Comparison of ENCODE assay signal across 12 cellular contexts in the genomic region with DNA sequence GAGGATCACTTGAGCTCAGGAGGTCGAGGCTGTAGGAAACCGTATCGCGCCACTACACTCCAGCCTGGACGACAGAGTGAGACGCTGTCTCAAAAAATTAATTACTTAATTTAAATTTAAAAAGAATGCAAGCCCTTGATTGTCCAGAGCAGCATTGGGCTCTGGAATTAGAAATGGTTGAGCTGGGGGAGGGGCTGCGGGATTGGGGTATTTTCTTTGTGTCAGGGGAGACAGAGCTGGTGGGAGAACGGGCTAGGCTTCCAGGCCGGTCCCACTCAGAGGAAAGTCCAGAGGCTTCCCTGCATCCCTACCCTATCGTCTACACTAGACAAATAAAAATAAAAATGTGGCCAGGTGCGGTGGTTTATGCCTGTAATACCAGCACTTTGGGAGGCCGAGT. TPM values are rescaled to one million over a fixed set of nuclear protein-coding genes. Genes with fewer than 3 reads are reported as not detected.
A peak's percentile ranks its signal among the peaks of the same experiment; 100 is the strongest.
DNase-seq lines count a peak whose midpoint lies in the region; ATAC-seq and TF ChIP-seq lines count a peak whose summit lies in the region.
"Had no signal": no experiment of that assay in that cellular context is flagged by ENCODE, and none has a peak within 500 bp of the region (broad histone marks: within the 10 kb centered on the region; RNA-seq: fewer than 3 reads in every experiment).

No MANE protein-coding gene starts in this region.

- no peaks in the 10 kb centered on the region for H3K9me3 ChIP-seq in CD8-positive, alpha-beta memory T cell (ENCODE audit: low read length)
- no peaks in the 10 kb centered on the region for H3K9me3 ChIP-seq in SK-N-MC (ENCODE audit: low read depth, low read length)

- peaks cover 17% of the 10 kb centered on the region for H3K4me1 ChIP-seq in CD8-positive, alpha-beta memory T cell (ENCODE audit: insufficient read depth, low read length)

- peaks cover 0 to 10% (median 2%) of the 10 kb centered on the region in 3 donors for H3K36me3 Mint-ChIP-seq in CD8-positive, alpha-beta memory T cell
- H3K36me3 Mint-ChIP-seq in glutamatergic neuron (ENCODE audit: unreplicated experiment) (no peaks in the 10 kb centered on the region), osteocyte (ENCODE audit: unreplicated experiment) (no peaks in the 10 kb centered on the region)
- H3K36me3 Mint-ChIP-seq in activated naive CD8-positive, alpha-beta T cell treated with anti-CD3 and anti-CD28 coated beads for 36 hours = peaks cover 10% of the 10 kb centered on the region
- H3K36me3 Mint-ChIP-seq: activated CD8-positive, alpha-beta memory T cell treated with anti-CD3 and anti-CD28 coated beads, Interleukin-2, amount 10 ng/mL, durations not matched to agents 7 days and 5 days had no signal

- POLR2A ChIA-PET in CD8-positive, alpha-beta memory T cell (lab: Charles Lee) = interaction anchor here (1.4 to 3.4 kb wide), 2 partner anchors 74 to 213 kb away, joined by 4 to 41 read pairs; a partner anchor contains a TSS

- CTCF ChIA-PET in CD8-positive, alpha-beta memory T cell (lab: Charles Lee) = interaction anchor here (0.8 to 10.9 kb wide), 7 partner anchors 13 to 205 kb away, joined by 3 to 116 read pairs (median 10); a partner anchor contains a TSS

- ATAC-seq in HG02588 (IDR thresholded peaks at IDR 0.05; ENCODE audit: unreplicated experiment) = no peak
- ATAC-seq: activated CD8-positive, alpha-beta memory T cell treated with anti-CD3 and anti-CD28 coated beads, Interleukin-2, amount 10 ng/mL, durations not matched to agents 7 days and 5 days had no signal

- TF ChIP-seq CTCF in glutamatergic neuron (IDR thresholded peaks at IDR 0.05; ENCODE audit: partially characterized antibody, unreplicated experiment) (no peak), osteocyte (IDR thresholded peaks at IDR 0.05) (no peak)

- no peak overlapping the region for H3K9ac ChIP-seq in SK-N-MC (ENCODE audit: insufficient read length)

- H3K27me3 ChIP-seq in CD8-positive, alpha-beta memory T cell (ENCODE audit: insufficient read depth, low read length, poor library complexity, severe bottlenecking) = peaks cover 5% of the 10 kb centered on the region

- peaks cover 16 to 36% (median 22%) of the 10 kb centered on the region in 3 donors for H3K4me1 Mint-ChIP-seq in CD8-positive, alpha-beta memory T cell
- peaks cover 3% of the 10 kb centered on the region for H3K4me1 Mint-ChIP-seq in glutamatergic neuron (ENCODE audit: low read depth, unreplicated experiment)
- peaks cover 27% of the 10 kb centered on the region for H3K4me1 Mint-ChIP-seq in osteocyte (ENCODE audit: unreplicated experiment)
- peaks cover 16% of the 10 kb centered on the region for H3K4me1 Mint-ChIP-seq in activated naive CD8-positive, alpha-beta T cell treated with anti-CD3 and anti-CD28 coated beads for 36 hours

- no peaks in the 10 kb centered on the region for H3K9me3 Mint-ChIP-seq in CD8-positive, alpha-beta memory T cell
- peaks cover 2% of the 10 kb centered on the region for H3K9me3 Mint-ChIP-seq in glutamatergic neuron (ENCODE audit: unreplicated experiment)
- no peaks in the 10 kb centered on the region for H3K9me3 Mint-ChIP-seq in osteocyte (ENCODE audit: unreplicated experiment)
- H3K9me3 Mint-ChIP-seq in activated naive CD8-positive, alpha-beta T cell treated with anti-CD3 and anti-CD28 coated beads for 36 hours = no peaks in the 10 kb centered on the region
- H3K9me3 Mint-ChIP-seq: activated naive CD8-positive, alpha-beta T cell treated with anti-CD3 and anti-CD28 coated beads, Interleukin-2, amount 10 ng/mL, durations not matched to agents 7 days and 5 days had no signal

- no peak overlapping the region for H3K4me3 ChIP-seq in CD8-positive, alpha-beta memory T cell (ENCODE audit: low read length)
- peak overlapping the region; percentile 88 for H3K4me3 ChIP-seq in SK-N-MC

- DNase-seq in CD8-positive, alpha-beta memory T cell = no peak
- DNase-seq in SK-N-MC (ENCODE audit: low read depth, low spot score) (no peak), glutamatergic neuron (no peak), osteocyte (ENCODE audit: extremely low spot score, unreplicated experiment) (no peak), retina (no peak), NCI-H1930 (lab: John Stamatoyannopoulos, UW) (no peak)
- DNase-seq in activated naive CD8-positive, alpha-beta T cell treated with anti-CD3 and anti-CD28 coated beads for 36 hours = no peak
- DNase-seq: activated CD8-positive, alpha-beta memory T cell treated with anti-CD3 and anti-CD28 coated beads, Interleukin-2, amount 10 ng/mL, durations not matched to agents 7 days and 5 days; activated naive CD8-positive, alpha-beta T cell treated with anti-CD3 and anti-CD28 coated beads, Interleukin-2, amount 10 ng/mL, durations not matched to agents 7 days and 5 days; cortex of kidney; NCI-H226 had no signal

- H3K27me3 Mint-ChIP-seq in CD8-positive, alpha-beta memory T cell = peaks cover 8% of the 10 kb centered on the region in 2 donors
- H3K27me3 Mint-ChIP-seq in glutamatergic neuron (ENCODE audit: unreplicated experiment) (peaks cover 3% of the 10 kb centered on the region), osteocyte (ENCODE audit: unreplicated experiment) (peaks cover 2% of the 10 kb centered on the region)
- peaks cover 16% of the 10 kb centered on the region for H3K27me3 Mint-ChIP-seq in activated naive CD8-positive, alpha-beta T cell treated with anti-CD3 and anti-CD28 coated beads for 36 hours

- H3K27ac ChIP-seq in CD8-positive, alpha-beta memory T cell (ENCODE audit: low read depth, low read length) = peak overlapping the region; percentile 78
- H3K27ac ChIP-seq in SK-N-MC = peak overlapping the region; percentile 94

- H3K27ac Mint-ChIP-seq in CD8-positive, alpha-beta memory T cell = no peak overlapping the region
- H3K27ac Mint-ChIP-seq in glutamatergic neuron (ENCODE audit: unreplicated experiment) (no peak overlapping the region), osteocyte (ENCODE audit: unreplicated experiment) (peak overlapping the region; percentile 97)
- H3K27ac Mint-ChIP-seq in activated naive CD8-positive, alpha-beta T cell treated with anti-CD3 and anti-CD28 coated beads for 36 hours = no peak overlapping the region
- H3K27ac Mint-ChIP-seq: activated CD8-positive, alpha-beta memory T cell treated with anti-CD3 and anti-CD28 coated beads, Interleukin-2, amount 10 ng/mL, durations not matched to agents 7 days and 5 days; activated naive CD8-positive, alpha-beta T cell treated with anti-CD3 and anti-CD28 coated beads, Interleukin-2, amount 10 ng/mL, durations not matched to agents 7 days and 5 days had no signal

- H3K36me3 ChIP-seq in CD8-positive, alpha-beta memory T cell (ENCODE audit: insufficient read depth, low read length) = no peaks in the 10 kb centered on the region
- peaks cover 3% of the 10 kb centered on the region; the same call in 1 of the 2 replicates for H3K36me3 ChIP-seq in SK-N-MC (ENCODE audit: insufficient read depth, low read length)

- no peak overlapping the region for H3K4me3 Mint-ChIP-seq in CD8-positive, alpha-beta memory T cell
- H3K4me3 Mint-ChIP-seq in glutamatergic neuron (ENCODE audit: unreplicated experiment) (peak overlapping the region; percentile 87), osteocyte (ENCODE audit: unreplicated experiment) (peak overlapping the region; percentile 86)
- H3K4me3 Mint-ChIP-seq in activated naive CD8-positive, alpha-beta T cell treated with anti-CD3 and anti-CD28 coated beads for 36 hours = no peak overlapping the region
- H3K4me3 Mint-ChIP-seq: activated CD8-positive, alpha-beta memory T cell treated with anti-CD3 and anti-CD28 coated beads, Interleukin-2, amount 10 ng/mL, durations not matched to agents 7 days and 5 days had no signal

RNA-seq across cellular contexts. Expression of a gene that starts 2.2 kb away (rescaled TPM):
- 1 to 10 TPM; 2.9 to 3.8 TPM for total RNA-seq in CD8-positive, alpha-beta memory T cell
- polyA plus RNA-seq in CD8-positive, alpha-beta memory T cell = 0.59 TPM
- total RNA-seq in glutamatergic neuron (ENCODE audit: unreplicated experiment) (77.4 TPM), osteocyte (2.9 and 3.2 TPM in 2 replicates)
- total RNA-seq in activated naive CD8-positive, alpha-beta T cell treated with anti-CD3 and anti-CD28 coated beads for 36 hours = 1 to 10 TPM; 3.2 to 3.9 TPM

RNA-seq across cellular contexts. Expression of a gene that starts 13.0 kb away (rescaled TPM):
- 10 to 100 TPM; 24.2 to 24.6 TPM for total RNA-seq in CD8-positive, alpha-beta memory T cell
- 12.6 TPM for polyA plus RNA-seq in CD8-positive, alpha-beta memory T cell
- 17.9 TPM for total RNA-seq in glutamatergic neuron (ENCODE audit: unreplicated experiment)
- 11.6 and 12.7 TPM in 2 replicates for total RNA-seq in osteocyte
- 10 to 100 TPM; 15.2 to 16.7 TPM for total RNA-seq in activated naive CD8-positive, alpha-beta T cell treated with anti-CD3 and anti-CD28 coated beads for 36 hours

RNA-seq across cellular contexts. Expression of a gene that starts 20.2 kb away (rescaled TPM):
- total RNA-seq in CD8-positive, alpha-beta memory T cell = not detected
- polyA plus RNA-seq in CD8-positive, alpha-beta memory T cell = not detected
- total RNA-seq in glutamatergic neuron (ENCODE audit: unreplicated experiment) (69.8 TPM), osteocyte (0.21 TPM in 1 of 2 replicates, not detected in the other)
- not detected for total RNA-seq in activated naive CD8-positive, alpha-beta T cell treated with anti-CD3 and anti-CD28 coated beads for 36 hours

RNA-seq across cellular contexts. Expression of a gene that starts 32.4 kb away (rescaled TPM):
- total RNA-seq in CD8-positive, alpha-beta memory T cell = 10 to 100 TPM; 33.3 to 34.5 TPM
- 10.9 TPM for polyA plus RNA-seq in CD8-positive, alpha-beta memory T cell
- total RNA-seq in glutamatergic neuron (ENCODE audit: unreplicated experiment) (0.76 TPM), osteocyte (not detected in 2 replicates)
- total RNA-seq in activated naive CD8-positive, alpha-beta T cell treated with anti-CD3 and anti-CD28 coated beads for 36 hours = 10 to 100 TPM; 24.7 to 28.1 TPM

RNA-seq across cellular contexts. Expression of a gene that starts 53.1 kb away (rescaled TPM):
- total RNA-seq in CD8-positive, alpha-beta memory T cell = 10 to 100 TPM; 17.7 to 17.9 TPM
- 5.7 TPM for polyA plus RNA-seq in CD8-positive, alpha-beta memory T cell
- total RNA-seq in glutamatergic neuron (ENCODE audit: unreplicated experiment) (36.4 TPM), osteocyte (67.2 and 68.1 TPM in 2 replicates)
- total RNA-seq in activated naive CD8-positive, alpha-beta T cell treated with anti-CD3 and anti-CD28 coated beads for 36 hours = 10 to 100 TPM; 18.5 to 21.1 TPM

Comparison
In these comparisons a context has a peak if more than half of its experiments do, and no peak if none do; other contexts are left out.
1. H3K4me3 Mint-ChIP-seq: peak in glutamatergic neuron (single experiment) and osteocyte (single experiment); none in CD8-positive, alpha-beta memory T cell (0 of 7) and activated naive CD8-positive, alpha-beta T cell treated with anti-CD3 and anti-CD28 coated beads for 36 hours (single experiment).
2. RNA of a gene that starts 2.2 kb away (total RNA-seq): 77.4 TPM in glutamatergic neuron (single experiment); 3.2 to 3.9 TPM in activated naive CD8-positive, alpha-beta T cell treated with anti-CD3 and anti-CD28 coated beads for 36 hours, 2.9 to 3.8 TPM in CD8-positive, alpha-beta memory T cell and 2.9 to 3.2 TPM in osteocyte; every median in the first group is over 10 times any median in the second.
3. RNA of a gene that starts 20.2 kb away (total RNA-seq): 69.8 TPM in glutamatergic neuron (single experiment); 0.21 TPM in osteocyte, not detected in activated naive CD8-positive, alpha-beta T cell treated with anti-CD3 and anti-CD28 coated beads for 36 hours and not detected in CD8-positive, alpha-beta memory T cell; every median in the first group is over 10 times any median in the second.